In the genomic region with DNA sequence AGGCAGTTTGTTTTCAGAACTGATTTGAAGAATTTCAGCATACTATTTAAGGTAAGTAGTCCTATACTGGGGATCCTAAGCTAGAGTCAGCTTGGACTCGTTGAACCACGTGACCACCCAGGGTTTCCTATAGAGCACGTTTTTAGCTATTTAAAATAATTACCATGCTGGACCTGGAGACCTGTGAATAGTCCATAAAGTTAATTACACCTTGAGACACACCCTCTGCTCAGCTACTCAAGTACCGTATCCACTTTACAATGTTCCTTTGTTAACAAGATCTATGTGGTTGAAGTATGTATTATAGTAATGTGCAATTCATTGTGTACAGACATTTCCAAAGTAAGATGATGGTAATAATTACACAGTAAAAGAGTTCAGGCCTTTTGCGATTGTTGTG, we compare ENCODE assay signal across 26 cellular contexts.
DNase-seq lines count a peak whose midpoint lies in the region; ATAC-seq and TF ChIP-seq lines count a peak whose summit lies in the region.
"Had no signal": no experiment of that assay in that cellular context is flagged by ENCODE, and none has a peak within 500 bp of the region (broad histone marks: within the 10 kb centered on the region; RNA-seq: fewer than 3 reads in every experiment).

No MANE protein-coding gene starts in this region.

- DNase-seq in DMS79 treated with DMSO at 0.1 percent for 48 hours (lab: John Stamatoyannopoulos, UW) (peak; percentile 10), NCI-H1105 (lab: John Stamatoyannopoulos, UW) (peak; percentile 29), NCI-H69 (lab: John Stamatoyannopoulos, UW) (peak; percentile 80), left kidney (ENCODE audit: low read depth, low spot score) (peak; percentile 46), foreskin keratinocyte (no peak), OCI-M1 (lab: John Stamatoyannopoulos, UW) (no peak), T-helper 2 cell (no peak), HPDE6-E6E7 (ENCODE audit: extremely low spot score) (no peak)
- DNase-seq: ACHN; activated CD4-positive, alpha-beta T cell treated with anti-CD3 and anti-CD28 coated beads for 36 hours; activated CD8-positive, alpha-beta memory T cell treated with anti-CD3 and anti-CD28 coated beads for 24 hours; activated T-cell treated with anti-CD3 and anti-CD28 coated beads, Interleukin-2, amount 50 U/mL, for 4 hours; anterior cingulate cortex; dorsolateral prefrontal cortex; GDM1; H7; heart left ventricle; left ventricle myocardium inferior; natural killer cell; NCI-H2107; ovary; SJCRH30; T-helper 1 cell; uterus had no signal

- H3K27ac ChIP-seq in foreskin keratinocyte, result no peak overlapping the region
- H3K27ac ChIP-seq: BLaER1 treated with 17β-estradiol and CSF1 and Interleukin-3, amounts not matched to agents 10 nM and 100 nM; dorsolateral prefrontal cortex; left ventricle myocardium inferior; ovary; SJCRH30; uterus had no signal

- ATAC-seq in foreskin keratinocyte, result no peak
- ATAC-seq: activated CD4-positive, alpha-beta T cell treated with anti-CD3 and anti-CD28 coated beads for 36 hours; activated T-cell treated with anti-CD3 and anti-CD28 coated beads, Interleukin-2, amount 50 U/mL, for 4 hours; natural killer cell; Panc1 had no signal

- TF ChIP-seq CTCF in foreskin keratinocyte (conservative IDR thresholded peaks at IDR 0.05), result no peak

- H3K4me1 ChIP-seq in foreskin keratinocyte, result no peaks in the 10 kb centered on the region
- H3K4me1 ChIP-seq: BLaER1 treated with 17β-estradiol and CSF1 and Interleukin-3, amounts not matched to agents 10 nM and 100 nM; SJCRH30; uterus had no signal

- no peaks in the 10 kb centered on the region for H3K27me3 ChIP-seq in foreskin keratinocyte
- H3K27me3 ChIP-seq: BLaER1 treated with 17β-estradiol and CSF1 and Interleukin-3, amounts not matched to agents 10 nM and 100 nM; dorsolateral prefrontal cortex; heart left ventricle; ovary; SJCRH30; uterus had no signal

Comparison
In these comparisons a context has a peak if more than half of its experiments do, and no peak if none do; other contexts are left out.
1. DNase-seq: peak in DMS79 treated with DMSO at 0.1 percent for 48 hours (single experiment), NCI-H1105 (single experiment), NCI-H69 (single experiment) and left kidney (single experiment); none in foreskin keratinocyte (0 of 2), OCI-M1 (single experiment), T-helper 2 cell (0 of 5) and HPDE6-E6E7 (single experiment).